ENCODE assay signal across 8 cellular contexts in genomic region chr20:35490736-35491181, GRCh38. TPM values are rescaled to one million over a fixed set of nuclear protein-coding genes. Genes with fewer than 3 reads are reported as not detected.
A peak's percentile ranks its signal among the peaks of the same experiment; 100 is the strongest.
DNase-seq lines count a peak whose midpoint lies in the region; ATAC-seq, FAIRE-seq and TF ChIP-seq lines count a peak whose summit lies in the region.

No MANE protein-coding gene starts in this region.

- H3K36me3 ChIP-seq in Peyer's patch (peaks cover 0 to 50% (median 0%) of the 10 kb centered on the region in 3 donors), neutrophil (peaks cover 25% of the 10 kb centered on the region)

- TF ChIP-seq POLR2A in GM12892 (IDR thresholded peaks at IDR 0.05; ENCODE audit: low read depth, low read length) (peak; percentile 97), Peyer's patch (IDR thresholded peaks at IDR 0.05) (no peak)

- peak; percentile 99 for FAIRE-seq in GM12892 (lab: Jason Lieb, UNC)

- DNase-seq in GM12892 (ENCODE audit: insufficient read length) (peak; percentile 59), Peyer's patch (peak in 2 of 3 donors; percentile 81 to 83), kidney tubule cell (ENCODE audit: low spot score) (no peak), NCI-H226 (no peak), NCI-H146 treated with DMSO at 0.1 percent for 48 hours (lab: John Stamatoyannopoulos, UW; ENCODE audit: unreplicated experiment) (no peak)
- DNase-seq in activated gamma-delta T cell treated with anti-CD3 and anti-CD28 coated beads, Interleukin-2, amount 50 U/mL, for 16 hours (ENCODE audit: low read depth) = peak; percentile 39

- no peak for TF ChIP-seq CTCF in Peyer's patch (IDR thresholded peaks at IDR 0.05)
- TF ChIP-seq CTCF in neutrophil (IDR thresholded peaks at IDR 0.05) = no peak

- H3K4me1 ChIP-seq in Peyer's patch (peaks cover 0 to 10% (median 4%) of the 10 kb centered on the region in 4 donors), neutrophil (ENCODE audit: control insufficient read depth in 1 of 2, insufficient read depth in 1 of 2, low read depth in 1 of 2, low read length in 1 of 2) (peaks cover 37 to 42% of the 10 kb centered on the region in 2 experiments)

- no peaks in the 10 kb centered on the region for H3K9me3 ChIP-seq in Peyer's patch
- H3K9me3 ChIP-seq in neutrophil = no peaks in the 10 kb centered on the region

- H3K27ac ChIP-seq in Peyer's patch (peak overlapping the region; percentile 43 to 82 (median 60)), neutrophil (peak overlapping the region; percentile 79)

- H3K27me3 ChIP-seq in Peyer's patch = no peaks in the 10 kb centered on the region
- H3K27me3 ChIP-seq in neutrophil = no peaks in the 10 kb centered on the region

- peak; percentile 96 for ATAC-seq in HG02642 (IDR thresholded peaks at IDR 0.05; ENCODE audit: poor library complexity, unreplicated experiment)

- H3K4me3 ChIP-seq in Peyer's patch (peak overlapping the region; percentile 41 to 50 (median 44)), neutrophil (ENCODE audit: low read depth in 1 of 2, low read length in 1 of 2) (peak overlapping the region; percentile 65 to 68)

RNA-seq across cellular contexts. Expression of gene CEP250, which starts 35.4 kb away (rescaled TPM):
- 18.8 TPM for polyA plus RNA-seq in GM12892 (2012; ENCODE audit: missing spikeins)
- total RNA-seq in Peyer's patch = 100 to 1,000 TPM in 1 of 4 donors, 10 to 100 TPM in 3; 26.1 to 121 (median 38.3) TPM

RNA-seq across cellular contexts. Expression of gene C20orf173, which starts 38.7 kb away (rescaled TPM):
- not detected for polyA plus RNA-seq in GM12892 (2012; ENCODE audit: missing spikeins)
- total RNA-seq in Peyer's patch = not detected

RNA-seq across cellular contexts. Expression of gene ERGIC3, which starts 51.1 kb away (rescaled TPM):
- 169 TPM for polyA plus RNA-seq in GM12892 (2012; ENCODE audit: missing spikeins)
- 100 to 1,000 TPM; 183 to 233 (median 201) TPM for total RNA-seq in Peyer's patch

RNA-seq across cellular contexts. Expression of gene GDF5, which starts 52.7 kb away (rescaled TPM):
- not detected for polyA plus RNA-seq in GM12892 (2012; ENCODE audit: missing spikeins)
- not detected for total RNA-seq in Peyer's patch

Comparison
In these comparisons a context has a peak if more than half of its experiments do, and no peak if none do; other contexts are left out.
1. DNase-seq: peak in GM12892 (single experiment), Peyer's patch (2 of 3) and activated gamma-delta T cell treated with anti-CD3 and anti-CD28 coated beads, Interleukin-2, amount 50 U/mL, for 16 hours (single experiment); none in kidney tubule cell (single experiment), NCI-H226 (single experiment) and NCI-H146 treated with DMSO at 0.1 percent for 48 hours (single experiment).